1 cellular context compared by ENCODE assay signal in the genomic region with DNA sequence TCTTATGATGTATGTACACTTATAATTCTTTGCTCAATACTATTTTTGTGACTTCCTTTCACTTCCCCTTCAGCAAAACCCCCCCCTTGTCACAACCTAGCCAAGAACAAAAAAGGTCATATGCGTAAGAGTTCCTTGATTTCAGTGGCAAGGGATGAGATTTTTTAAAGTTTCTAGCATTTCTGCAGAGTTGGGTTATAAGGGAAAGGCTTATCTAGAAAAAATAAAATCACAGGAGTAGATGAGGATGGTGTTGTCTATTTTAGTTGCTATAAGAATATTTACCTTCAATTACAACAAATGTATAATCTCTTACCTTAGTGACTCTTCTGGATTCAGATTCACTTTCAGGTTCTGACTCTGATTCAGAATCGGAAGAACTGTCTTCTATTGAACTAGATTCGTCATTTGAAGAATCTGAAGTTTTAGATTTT.
TF ChIP-seq lines count a peak whose summit lies in the region.

No MANE protein-coding gene starts in this region.

TF ChIP-seq in GM12878, 131 proteins besides CTCF, POLR2A, EP300 and RAD21 (continued from another document):
- TF ChIP-seq ETV6 (conservative IDR thresholded peaks at IDR 0.05 in 1 of 2, IDR thresholded peaks at IDR 0.05 in 1 of 2; ENCODE audit: borderline replicate concordance in 1 of 2, low read depth in 1 of 2) (peak in 1 of 2 experiments; percentile 68; a peak in 1 of 4 replicates), ASH2L (IDR thresholded peaks at IDR 0.05; ENCODE audit: borderline replicate concordance, low read depth) (0 out of 2 replicates have a peak, but pooled peaks have one; percentile 41), ZNF384 (IDR thresholded peaks at IDR 0.05; ENCODE audit: borderline replicate concordance, low read depth, low read length) (no peak), FOXK2 (IDR thresholded peaks at IDR 0.05) (no peak), ATF7 (IDR thresholded peaks at IDR 0.05; ENCODE audit: low read depth) (peak; percentile 65), MEF2B (IDR thresholded peaks at IDR 0.05; ENCODE audit: partially characterized antibody, poor library complexity, severe bottlenecking) (peak; percentile 85), CREM (IDR thresholded peaks at IDR 0.05; ENCODE audit: low read depth) (peak; percentile 67), FOXM1 (IDR thresholded peaks at IDR 0.05; ENCODE audit: low read depth, low read length) (0 out of 2 replicates have a peak, but pooled peaks have one; percentile 54), MTA2 (IDR thresholded peaks at IDR 0.05; ENCODE audit: low read depth) (peak; percentile 68; the same call in 1 of the 2 replicates), JUNB (IDR thresholded peaks at IDR 0.05) (peak; percentile 88), MTA3 (IDR thresholded peaks at IDR 0.05; ENCODE audit: borderline replicate concordance, low read length) (no peak), ZNF217 (IDR thresholded peaks at IDR 0.05) (no peak)
